ENCODE assay signal across 14 cellular contexts in the genomic region with DNA sequence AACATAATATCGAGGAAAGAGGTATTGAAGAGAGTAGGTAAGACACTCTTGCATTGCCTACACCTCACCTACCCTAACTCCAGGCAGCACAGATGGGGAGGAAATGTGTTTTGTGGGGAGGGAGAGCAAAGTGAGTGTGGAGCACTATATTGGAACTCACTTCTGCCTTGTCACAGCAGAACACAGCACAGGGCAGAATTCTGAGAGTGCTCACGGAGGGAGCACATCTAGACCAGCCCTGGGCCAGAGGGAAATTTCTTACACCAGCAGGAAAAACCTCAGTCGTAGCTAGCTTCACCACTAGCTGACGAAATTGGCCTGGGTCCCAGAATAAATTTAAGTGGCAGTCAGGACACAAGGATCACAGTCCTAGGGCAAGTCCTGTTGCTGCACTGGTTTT.
"Had no signal": no experiment of that assay in that cellular context is flagged by ENCODE, and none has a peak within 500 bp of the region (broad histone marks: within the 10 kb centered on the region; RNA-seq: fewer than 3 reads in every experiment).

No MANE protein-coding gene starts in this region.

- H3K4me3 Mint-ChIP-seq: activated CD4-positive, alpha-beta memory T cell treated with anti-CD3 and anti-CD28 coated beads for 36 hours; activated naive CD4-positive, alpha-beta T cell treated with anti-CD3 and anti-CD28 coated beads, Interleukin-2, amount 10 ng/mL, durations not matched to agents 7 days and 5 days; activated T-cell treated with anti-CD3 and anti-CD28 coated beads, Interleukin-2, amount 50 U/mL, for 24 hours; endodermal cell had no signal

- H3K27ac Mint-ChIP-seq: activated CD4-positive, alpha-beta memory T cell treated with anti-CD3 and anti-CD28 coated beads for 36 hours; activated naive CD4-positive, alpha-beta T cell treated with anti-CD3 and anti-CD28 coated beads, Interleukin-2, amount 10 ng/mL, durations not matched to agents 7 days and 5 days; activated T-cell treated with anti-CD3 and anti-CD28 coated beads, Interleukin-2, amount 50 U/mL, for 24 hours; naive thymus-derived CD8-positive, alpha-beta T cell had no signal

- H3K4me3 ChIP-seq: dorsolateral prefrontal cortex, lung, transverse colon had no signal

- H3K4me1 ChIP-seq: transverse colon had no signal

- H3K27ac ChIP-seq: neutrophil, transverse colon, WERI-Rb-1 had no signal

- ATAC-seq: left cardiac atrium had no signal

- H3K27me3 Mint-ChIP-seq: activated CD4-positive, alpha-beta memory T cell treated with anti-CD3 and anti-CD28 coated beads for 36 hours; activated naive CD4-positive, alpha-beta T cell treated with anti-CD3 and anti-CD28 coated beads, Interleukin-2, amount 10 ng/mL, durations not matched to agents 7 days and 5 days; activated T-cell treated with anti-CD3 and anti-CD28 coated beads, Interleukin-2, amount 50 U/mL, for 24 hours; naive thymus-derived CD8-positive, alpha-beta T cell had no signal

- DNase-seq: activated CD4-positive, alpha-beta memory T cell treated with anti-CD3 and anti-CD28 coated beads for 36 hours; activated naive CD4-positive, alpha-beta T cell treated with anti-CD3 and anti-CD28 coated beads, Interleukin-2, amount 10 ng/mL, durations not matched to agents 7 days and 5 days; activated T-cell treated with anti-CD3 and anti-CD28 coated beads, Interleukin-2, amount 50 U/mL, for 24 hours; dorsolateral prefrontal cortex; left cardiac atrium; naive thymus-derived CD8-positive, alpha-beta T cell; stimulated activated CD4-positive, alpha-beta T cell treated with anti-CD3 and anti-CD28 coated beads, Interleukin-4, amount 100 ng/mL, for 1 hour; stimulated activated naive CD4-positive, alpha-beta T cell; T1000; transverse colon; WERI-Rb-1 had no signal

- H3K27me3 ChIP-seq: dorsolateral prefrontal cortex, neutrophil, transverse colon had no signal

- H3K36me3 ChIP-seq: neutrophil, transverse colon, WERI-Rb-1 had no signal

- H3K36me3 Mint-ChIP-seq: activated naive CD4-positive, alpha-beta T cell treated with anti-CD3 and anti-CD28 coated beads, Interleukin-2, amount 10 ng/mL, durations not matched to agents 7 days and 5 days had no signal

- H3K9me3 ChIP-seq: neutrophil, transverse colon had no signal
